ENCODE assay signal across 2 cellular contexts in genomic region chr2:232367591-232368233, GRCh38.
A peak's percentile ranks its signal among the peaks of the same experiment; 100 is the strongest.
TF ChIP-seq lines count a peak whose summit lies in the region.

No MANE protein-coding gene starts in this region.

TF ChIP-seq in GM23338, 12 proteins besides CTCF, POLR2A, EP300 and RAD21:
- TF ChIP-seq, protein P1, sequence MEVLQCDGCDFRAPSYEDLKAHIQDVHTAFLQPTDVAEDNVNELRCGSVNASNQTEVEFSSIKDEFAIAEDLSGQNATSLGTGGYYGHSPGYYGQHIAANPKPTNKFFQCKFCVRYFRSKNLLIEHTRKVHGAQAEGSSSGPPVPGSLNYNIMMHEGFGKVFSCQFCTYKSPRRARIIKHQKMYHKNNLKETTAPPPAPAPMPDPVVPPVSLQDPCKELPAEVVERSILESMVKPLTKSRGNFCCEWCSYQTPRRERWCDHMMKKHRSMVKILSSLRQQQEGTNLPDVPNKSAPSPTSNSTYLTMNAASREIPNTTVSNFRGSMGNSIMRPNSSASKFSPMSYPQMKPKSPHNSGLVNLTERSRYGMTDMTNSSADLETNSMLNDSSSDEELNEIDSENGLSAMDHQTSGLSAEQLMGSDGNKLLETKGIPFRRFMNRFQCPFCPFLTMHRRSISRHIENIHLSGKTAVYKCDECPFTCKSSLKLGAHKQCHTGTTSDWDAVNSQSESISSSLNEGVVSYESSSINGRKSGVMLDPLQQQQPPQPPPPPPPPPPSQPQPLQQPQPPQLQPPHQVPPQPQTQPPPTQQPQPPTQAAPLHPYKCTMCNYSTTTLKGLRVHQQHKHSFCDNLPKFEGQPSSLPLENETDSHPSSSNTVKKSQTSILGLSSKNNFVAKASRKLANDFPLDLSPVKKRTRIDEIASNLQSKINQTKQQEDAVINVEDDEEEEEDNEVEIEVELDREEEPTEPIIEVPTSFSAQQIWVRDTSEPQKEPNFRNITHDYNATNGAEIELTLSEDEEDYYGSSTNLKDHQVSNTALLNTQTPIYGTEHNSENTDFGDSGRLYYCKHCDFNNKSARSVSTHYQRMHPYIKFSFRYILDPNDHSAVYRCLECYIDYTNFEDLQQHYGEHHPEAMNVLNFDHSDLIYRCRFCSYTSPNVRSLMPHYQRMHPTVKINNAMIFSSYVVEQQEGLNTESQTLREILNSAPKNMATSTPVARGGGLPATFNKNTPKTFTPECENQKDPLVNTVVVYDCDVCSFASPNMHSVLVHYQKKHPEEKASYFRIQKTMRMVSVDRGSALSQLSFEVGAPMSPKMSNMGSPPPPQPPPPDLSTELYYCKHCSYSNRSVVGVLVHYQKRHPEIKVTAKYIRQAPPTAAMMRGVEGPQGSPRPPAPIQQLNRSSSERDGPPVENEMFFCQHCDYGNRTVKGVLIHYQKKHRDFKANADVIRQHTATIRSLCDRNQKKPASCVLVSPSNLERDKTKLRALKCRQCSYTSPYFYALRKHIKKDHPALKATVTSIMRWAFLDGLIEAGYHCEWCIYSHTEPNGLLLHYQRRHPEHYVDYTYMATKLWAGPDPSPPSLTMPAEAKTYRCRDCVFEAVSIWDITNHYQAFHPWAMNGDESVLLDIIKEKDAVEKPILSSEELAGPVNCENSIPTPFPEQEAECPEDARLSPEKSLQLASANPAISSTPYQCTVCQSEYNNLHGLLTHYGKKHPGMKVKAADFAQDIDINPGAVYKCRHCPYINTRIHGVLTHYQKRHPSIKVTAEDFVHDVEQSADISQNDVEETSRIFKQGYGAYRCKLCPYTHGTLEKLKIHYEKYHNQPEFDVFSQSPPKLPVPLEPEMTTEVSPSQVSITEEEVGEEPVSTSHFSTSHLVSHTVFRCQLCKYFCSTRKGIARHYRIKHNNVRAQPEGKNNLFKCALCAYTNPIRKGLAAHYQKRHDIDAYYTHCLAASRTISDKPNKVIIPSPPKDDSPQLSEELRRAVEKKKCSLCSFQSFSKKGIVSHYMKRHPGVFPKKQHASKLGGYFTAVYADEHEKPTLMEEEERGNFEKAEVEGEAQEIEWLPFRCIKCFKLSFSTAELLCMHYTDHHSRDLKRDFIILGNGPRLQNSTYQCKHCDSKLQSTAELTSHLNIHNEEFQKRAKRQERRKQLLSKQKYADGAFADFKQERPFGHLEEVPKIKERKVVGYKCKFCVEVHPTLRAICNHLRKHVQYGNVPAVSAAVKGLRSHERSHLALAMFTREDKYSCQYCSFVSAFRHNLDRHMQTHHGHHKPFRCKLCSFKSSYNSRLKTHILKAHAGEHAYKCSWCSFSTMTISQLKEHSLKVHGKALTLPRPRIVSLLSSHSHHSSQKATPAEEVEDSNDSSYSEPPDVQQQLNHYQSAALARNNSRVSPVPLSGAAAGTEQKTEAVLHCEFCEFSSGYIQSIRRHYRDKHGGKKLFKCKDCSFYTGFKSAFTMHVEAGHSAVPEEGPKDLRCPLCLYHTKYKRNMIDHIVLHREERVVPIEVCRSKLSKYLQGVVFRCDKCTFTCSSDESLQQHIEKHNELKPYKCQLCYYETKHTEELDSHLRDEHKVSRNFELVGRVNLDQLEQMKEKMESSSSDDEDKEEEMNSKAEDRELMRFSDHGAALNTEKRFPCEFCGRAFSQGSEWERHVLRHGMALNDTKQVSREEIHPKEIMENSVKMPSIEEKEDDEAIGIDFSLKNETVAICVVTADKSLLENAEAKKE (CRISPR knock-in tag; IDR thresholded peaks at IDR 0.05) = no peak
- TF ChIP-seq EZH2 (IDR thresholded peaks at IDR 0.05; ENCODE audit: low read depth, unreplicated experiment) (no peak), EZH2phosphoT487 (IDR thresholded peaks at IDR 0.05; ENCODE audit: unreplicated experiment) (no peak), ETS1 (IDR thresholded peaks at IDR 0.05) (no peak), CREB1 (CRISPR knock-in tag; IDR thresholded peaks at IDR 0.05; ENCODE audit: low read depth) (no peak), POLR2AphosphoS5 (IDR thresholded peaks at IDR 0.05; ENCODE audit: low read depth) (no peak), STAT1 (IDR thresholded peaks at IDR 0.05; ENCODE audit: unreplicated experiment) (no peak), ZNF114 (CRISPR knock-in tag; IDR thresholded peaks at IDR 0.05) (no peak), ZNF331 (CRISPR knock-in tag; IDR thresholded peaks at IDR 0.05; ENCODE audit: low read depth) (no peak), NANOG (IDR thresholded peaks at IDR 0.05; ENCODE audit: borderline replicate concordance) (no peak), JUNB (IDR thresholded peaks at IDR 0.05; ENCODE audit: unreplicated experiment) (no peak)
- TF ChIP-seq, protein P2, sequence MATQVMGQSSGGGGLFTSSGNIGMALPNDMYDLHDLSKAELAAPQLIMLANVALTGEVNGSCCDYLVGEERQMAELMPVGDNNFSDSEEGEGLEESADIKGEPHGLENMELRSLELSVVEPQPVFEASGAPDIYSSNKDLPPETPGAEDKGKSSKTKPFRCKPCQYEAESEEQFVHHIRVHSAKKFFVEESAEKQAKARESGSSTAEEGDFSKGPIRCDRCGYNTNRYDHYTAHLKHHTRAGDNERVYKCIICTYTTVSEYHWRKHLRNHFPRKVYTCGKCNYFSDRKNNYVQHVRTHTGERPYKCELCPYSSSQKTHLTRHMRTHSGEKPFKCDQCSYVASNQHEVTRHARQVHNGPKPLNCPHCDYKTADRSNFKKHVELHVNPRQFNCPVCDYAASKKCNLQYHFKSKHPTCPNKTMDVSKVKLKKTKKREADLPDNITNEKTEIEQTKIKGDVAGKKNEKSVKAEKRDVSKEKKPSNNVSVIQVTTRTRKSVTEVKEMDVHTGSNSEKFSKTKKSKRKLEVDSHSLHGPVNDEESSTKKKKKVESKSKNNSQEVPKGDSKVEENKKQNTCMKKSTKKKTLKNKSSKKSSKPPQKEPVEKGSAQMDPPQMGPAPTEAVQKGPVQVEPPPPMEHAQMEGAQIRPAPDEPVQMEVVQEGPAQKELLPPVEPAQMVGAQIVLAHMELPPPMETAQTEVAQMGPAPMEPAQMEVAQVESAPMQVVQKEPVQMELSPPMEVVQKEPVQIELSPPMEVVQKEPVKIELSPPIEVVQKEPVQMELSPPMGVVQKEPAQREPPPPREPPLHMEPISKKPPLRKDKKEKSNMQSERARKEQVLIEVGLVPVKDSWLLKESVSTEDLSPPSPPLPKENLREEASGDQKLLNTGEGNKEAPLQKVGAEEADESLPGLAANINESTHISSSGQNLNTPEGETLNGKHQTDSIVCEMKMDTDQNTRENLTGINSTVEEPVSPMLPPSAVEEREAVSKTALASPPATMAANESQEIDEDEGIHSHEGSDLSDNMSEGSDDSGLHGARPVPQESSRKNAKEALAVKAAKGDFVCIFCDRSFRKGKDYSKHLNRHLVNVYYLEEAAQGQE (IDR thresholded peaks at IDR 0.05; ENCODE audit: unreplicated experiment) = no peak

TF ChIP-seq in HepG2, 621 proteins besides CTCF, POLR2A, EP300 and RAD21 (continues in another document):
- TF ChIP-seq HNRNPUL1 (IDR thresholded peaks at IDR 0.05; ENCODE audit: low read depth, low read length) (no peak), ZNF225 (CRISPR knock-in tag; IDR thresholded peaks at IDR 0.05) (no peak), REL (CRISPR knock-in tag; conservative IDR thresholded peaks at IDR 0.05) (0 out of 2 replicates have a peak, but pooled peaks have one; percentile 56), ZNF784 (CRISPR knock-in tag; IDR thresholded peaks at IDR 0.05; ENCODE audit: borderline replicate concordance) (no peak), ZNF672 (CRISPR knock-in tag; IDR thresholded peaks at IDR 0.05) (0 out of 2 replicates have a peak, but pooled peaks have one; percentile 45), STAT6 (CRISPR knock-in tag; IDR thresholded peaks at IDR 0.05; ENCODE audit: borderline replicate concordance) (no peak), BORCS8-MEF2B (CRISPR knock-in tag; IDR thresholded peaks at IDR 0.05) (no peak), FIP1L1 (IDR thresholded peaks at IDR 0.05; ENCODE audit: borderline replicate concordance, insufficient read depth, low read depth, low read length) (no peak), ZFP91 (CRISPR knock-in tag; IDR thresholded peaks at IDR 0.05; ENCODE audit: borderline replicate concordance) (peak; percentile 33; the same call in 1 of the 2 replicates), ZNF788 (CRISPR knock-in tag; IDR thresholded peaks at IDR 0.05; ENCODE audit: borderline replicate concordance) (peak; percentile 27; the same call in 1 of the 2 replicates), SP1 (IDR thresholded peaks at IDR 0.05) (no peak), SP1 (CRISPR knock-in tag; IDR thresholded peaks at IDR 0.05) (no peak), CREM (IDR thresholded peaks at IDR 0.05) (no peak), CREM (CRISPR knock-in tag; IDR thresholded peaks at IDR 0.05) (no peak), MYNN (CRISPR knock-in tag; IDR thresholded peaks at IDR 0.05; ENCODE audit: low read depth) (no peak), MTA1 (CRISPR knock-in tag; IDR thresholded peaks at IDR 0.05; ENCODE audit: borderline replicate concordance) (no peak), HNF1B (CRISPR knock-in tag; IDR thresholded peaks at IDR 0.05) (peak; percentile 58; the same call in 1 of the 2 replicates), ZNF547 (CRISPR knock-in tag; IDR thresholded peaks at IDR 0.05) (0 out of 2 replicates have a peak, but pooled peaks have one; percentile 25), DNMT1 (CRISPR knock-in tag; IDR thresholded peaks at IDR 0.05) (no peak), IKZF4 (CRISPR knock-in tag; IDR thresholded peaks at IDR 0.05; ENCODE audit: borderline replicate concordance, low read depth, not compliant biosample characterization) (no peak), SOX13 (IDR thresholded peaks at IDR 0.05) (no peak), SOX13 (CRISPR knock-in tag; conservative IDR thresholded peaks at IDR 0.05 in 1 of 2, IDR thresholded peaks at IDR 0.05 in 1 of 2) (no peak), MAX (IDR thresholded peaks at IDR 0.05) (peak; percentile 2; the same call in 1 of the 2 replicates), ZNF607 (CRISPR knock-in tag; IDR thresholded peaks at IDR 0.05; ENCODE audit: borderline replicate concordance) (no peak), ZNF484 (CRISPR knock-in tag; IDR thresholded peaks at IDR 0.05; ENCODE audit: borderline replicate concordance, low read depth) (no peak), ZNF572 (CRISPR knock-in tag; IDR thresholded peaks at IDR 0.05) (0 out of 2 replicates have a peak, but pooled peaks have one; percentile 32), ZNF383 (CRISPR knock-in tag; IDR thresholded peaks at IDR 0.05; ENCODE audit: borderline replicate concordance) (no peak), ZSCAN20 (CRISPR knock-in tag; IDR thresholded peaks at IDR 0.05; ENCODE audit: borderline replicate concordance) (no peak), LCORL (IDR thresholded peaks at IDR 0.05) (no peak), LCORL (CRISPR knock-in tag; IDR thresholded peaks at IDR 0.05) (no peak), ZSCAN25 (CRISPR knock-in tag; IDR thresholded peaks at IDR 0.05) (peak; percentile 66; the same call in 1 of the 2 replicates), FOXO1 (CRISPR knock-in tag; IDR thresholded peaks at IDR 0.05) (0 out of 2 replicates have a peak, but pooled peaks have one; percentile 13), ZFYVE20 (CRISPR knock-in tag; IDR thresholded peaks at IDR 0.05; ENCODE audit: borderline replicate concordance, low read depth) (no peak), CENPX (CRISPR knock-in tag; IDR thresholded peaks at IDR 0.05) (no peak)
